ENCODE assay signal across 17 cellular contexts in genomic region chr7:50351267-50351666, GRCh38. TPM values are rescaled to one million over a fixed set of nuclear protein-coding genes. Genes with fewer than 3 reads are reported as not detected.
DNase-seq lines count a peak whose midpoint lies in the region; ATAC-seq and TF ChIP-seq lines count a peak whose summit lies in the region.
"Had no signal": no experiment of that assay in that cellular context is flagged by ENCODE, and none has a peak within 500 bp of the region (broad histone marks: within the 10 kb centered on the region; RNA-seq: fewer than 3 reads in every experiment).

No MANE protein-coding gene starts in this region.

- H3K27me3 Mint-ChIP-seq in activated naive CD4-positive, alpha-beta T cell treated with anti-CD3 and anti-CD28 coated beads, Interleukin-2, amount 50 U/mL, for 24 hours, result no peaks in the 10 kb centered on the region
- no peaks in the 10 kb centered on the region for H3K27me3 Mint-ChIP-seq in activated CD8-positive, alpha-beta T cell treated with anti-CD3 and anti-CD28 coated beads for 36 hours
- H3K27me3 Mint-ChIP-seq in osteocyte (ENCODE audit: unreplicated experiment), result peaks cover 16% of the 10 kb centered on the region

- peaks cover 0 to 5% of the 10 kb centered on the region in 2 donors for H3K4me1 ChIP-seq in mucosa of rectum (ENCODE audit: control insufficient read depth in 2 of 2, insufficient read depth in 2 of 2, low read length in 2 of 2)
- H3K4me1 ChIP-seq: breast epithelium, right atrium auricular region had no signal

- H3K4me3 Mint-ChIP-seq in activated naive CD4-positive, alpha-beta T cell treated with anti-CD3 and anti-CD28 coated beads, Interleukin-2, amount 50 U/mL, for 24 hours, result peak overlapping the region; percentile 78
- peak overlapping the region; percentile 42 for H3K4me3 Mint-ChIP-seq in activated CD8-positive, alpha-beta T cell treated with anti-CD3 and anti-CD28 coated beads for 36 hours
- H3K4me3 Mint-ChIP-seq in osteocyte (ENCODE audit: unreplicated experiment), result no peak overlapping the region
- H3K4me3 Mint-ChIP-seq: endodermal cell, neural progenitor cell had no signal

- no peak for DNase-seq in activated naive CD4-positive, alpha-beta T cell treated with anti-CD3 and anti-CD28 coated beads, Interleukin-2, amount 50 U/mL, for 72 hours (ENCODE audit: low spot score in 2 of 2)
- no peak for DNase-seq in activated CD8-positive, alpha-beta T cell treated with anti-CD3 and anti-CD28 coated beads for 36 hours
- DNase-seq in UCSD-AML1 (lab: John Stamatoyannopoulos, UW; ENCODE audit: unreplicated experiment), result no peak
- no peak for DNase-seq in NCI-H748 (lab: John Stamatoyannopoulos, UW; ENCODE audit: unreplicated experiment)
- no peak for DNase-seq in osteocyte (ENCODE audit: extremely low spot score, unreplicated experiment)
- DNase-seq: DMS153, foreskin fibroblast, HCEC 1CT, NCI-H1092 treated with DMSO at 0.1 percent for 48 hours, NCI-H2227 treated with DMSO at 0.1 percent for 48 hours had no signal

- peak overlapping the region; percentile 4 to 74 for H3K27ac ChIP-seq in mucosa of rectum (ENCODE audit: low read depth in 2 of 2, low read length in 2 of 2)
- H3K27ac ChIP-seq: breast epithelium, neural progenitor cell, right atrium auricular region had no signal

- peaks cover 5% of the 10 kb centered on the region for H3K9me3 Mint-ChIP-seq in activated naive CD4-positive, alpha-beta T cell treated with anti-CD3 and anti-CD28 coated beads, Interleukin-2, amount 50 U/mL, for 24 hours
- peaks cover 0 to 4% of the 10 kb centered on the region in 2 donors for H3K9me3 Mint-ChIP-seq in activated naive CD4-positive, alpha-beta T cell treated with anti-CD3 and anti-CD28 coated beads, Interleukin-2, amount 50 U/mL, for 72 hours
- no peaks in the 10 kb centered on the region for H3K9me3 Mint-ChIP-seq in activated CD8-positive, alpha-beta T cell treated with anti-CD3 and anti-CD28 coated beads for 36 hours
- H3K9me3 Mint-ChIP-seq in osteocyte (ENCODE audit: unreplicated experiment), result no peaks in the 10 kb centered on the region
- H3K9me3 Mint-ChIP-seq: endodermal cell had no signal

- intact Hi-C loops in activated CD8-positive, alpha-beta T cell treated with anti-CD3 and anti-CD28 coated beads for 36 hours (cut with micrococcal nuclease), result loop anchor here (5.0 kb wide), 2 partner anchors 44 to 144 kb away; no protein-coding TSS in a partner anchor

- POLR2A ChIA-PET in activated CD8-positive, alpha-beta T cell treated with anti-CD3 and anti-CD28 coated beads for 36 hours (lab: Charles Lee), result interaction anchor here (0.8 to 40.7 kb wide), 16 partner anchors 3 to 205 kb away, joined by 3 to 1646 read pairs (median 4); partner anchors contain the start of gene IKZF1

- no peaks in the 10 kb centered on the region for H3K27me3 ChIP-seq in mucosa of rectum (ENCODE audit: control insufficient read depth in 2 of 2, insufficient read depth in 2 of 2, low read length in 2 of 2)
- H3K27me3 ChIP-seq: neural progenitor cell, right atrium auricular region had no signal

- peak overlapping the region; percentile 98 for H3K27ac Mint-ChIP-seq in activated naive CD4-positive, alpha-beta T cell treated with anti-CD3 and anti-CD28 coated beads, Interleukin-2, amount 50 U/mL, for 24 hours
- peak overlapping the region in 1 of 2 donors; percentile 98 for H3K27ac Mint-ChIP-seq in activated naive CD4-positive, alpha-beta T cell treated with anti-CD3 and anti-CD28 coated beads, Interleukin-2, amount 50 U/mL, for 72 hours
- peak overlapping the region; percentile 95 for H3K27ac Mint-ChIP-seq in activated CD8-positive, alpha-beta T cell treated with anti-CD3 and anti-CD28 coated beads for 36 hours
- H3K27ac Mint-ChIP-seq in osteocyte (ENCODE audit: unreplicated experiment), result no peak overlapping the region
- H3K27ac Mint-ChIP-seq: endodermal cell, neural progenitor cell had no signal

- CTCF ChIA-PET in activated CD8-positive, alpha-beta T cell treated with anti-CD3 and anti-CD28 coated beads for 36 hours (lab: Charles Lee), result interaction anchor here (0.7 to 5.0 kb wide), 15 partner anchors 10 to 259 kb away, joined by 3 to 36 read pairs (median 5); no protein-coding TSS in a partner anchor

- peaks cover 31% of the 10 kb centered on the region for H3K36me3 Mint-ChIP-seq in activated naive CD4-positive, alpha-beta T cell treated with anti-CD3 and anti-CD28 coated beads, Interleukin-2, amount 50 U/mL, for 24 hours
- peaks cover 36 to 61% of the 10 kb centered on the region in 2 donors for H3K36me3 Mint-ChIP-seq in activated naive CD4-positive, alpha-beta T cell treated with anti-CD3 and anti-CD28 coated beads, Interleukin-2, amount 50 U/mL, for 72 hours
- H3K36me3 Mint-ChIP-seq in activated CD8-positive, alpha-beta T cell treated with anti-CD3 and anti-CD28 coated beads for 36 hours (ENCODE audit: low read depth), result peaks cover 89% of the 10 kb centered on the region
- no peaks in the 10 kb centered on the region for H3K36me3 Mint-ChIP-seq in osteocyte (ENCODE audit: unreplicated experiment)
- H3K36me3 Mint-ChIP-seq: neural progenitor cell had no signal

- H3K4me3 ChIP-seq in mucosa of rectum (ENCODE audit: low read length in 2 of 2), result no peak overlapping the region
- H3K4me3 ChIP-seq: breast epithelium, neural progenitor cell, right atrium auricular region had no signal

- H3K9ac ChIP-seq in mucosa of rectum (ENCODE audit: low read depth in 1 of 2, low read length in 2 of 2), result no peak overlapping the region
- H3K9ac ChIP-seq: neural progenitor cell had no signal

- H3K9me3 ChIP-seq in mucosa of rectum (ENCODE audit: control insufficient read depth in 2 of 2, low read length in 2 of 2), result no peaks in the 10 kb centered on the region
- H3K9me3 ChIP-seq: breast epithelium, right atrium auricular region had no signal

- TF ChIP-seq CTCF in activated CD8-positive, alpha-beta T cell treated with anti-CD3 and anti-CD28 coated beads for 36 hours (IDR thresholded peaks at IDR 0.05), result no peak
- no peak for TF ChIP-seq CTCF in osteocyte (IDR thresholded peaks at IDR 0.05)

- ATAC-seq in activated naive CD4-positive, alpha-beta T cell treated with anti-CD3 and anti-CD28 coated beads, Interleukin-2, amount 50 U/mL, for 72 hours, result no peak
- no peak for ATAC-seq in activated CD8-positive, alpha-beta T cell treated with anti-CD3 and anti-CD28 coated beads for 36 hours
- no peak for ATAC-seq in HG03460 (IDR thresholded peaks at IDR 0.05; ENCODE audit: unreplicated experiment)

- H3K36me3 ChIP-seq in mucosa of rectum (ENCODE audit: control insufficient read depth in 2 of 2, insufficient read depth in 2 of 2, low read length in 2 of 2), result peaks cover 0 to 5% of the 10 kb centered on the region in 2 donors
- H3K36me3 ChIP-seq: breast epithelium, neural progenitor cell, right atrium auricular region had no signal

- H3K4me1 Mint-ChIP-seq in activated naive CD4-positive, alpha-beta T cell treated with anti-CD3 and anti-CD28 coated beads, Interleukin-2, amount 50 U/mL, for 24 hours, result peaks cover 95% of the 10 kb centered on the region
- peaks cover 94% of the 10 kb centered on the region for H3K4me1 Mint-ChIP-seq in activated CD8-positive, alpha-beta T cell treated with anti-CD3 and anti-CD28 coated beads for 36 hours (ENCODE audit: low read depth)
- peaks cover 7% of the 10 kb centered on the region for H3K4me1 Mint-ChIP-seq in osteocyte (ENCODE audit: unreplicated experiment)

RNA-seq across cellular contexts. Expression of gene IKZF1, which starts 46.8 kb away (rescaled TPM):
- 100 to 1,000 TPM; 208 to 327 TPM for total RNA-seq in activated naive CD4-positive, alpha-beta T cell treated with anti-CD3 and anti-CD28 coated beads, Interleukin-2, amount 50 U/mL, for 72 hours
- total RNA-seq in activated CD8-positive, alpha-beta T cell treated with anti-CD3 and anti-CD28 coated beads for 36 hours, result 100 to 1,000 TPM; 277 to 295 TPM
- not detected in 2 replicates for total RNA-seq in osteocyte

Comparison
In these comparisons a context has a peak if more than half of its experiments do, and no peak if none do; other contexts are left out.
1. RNA of gene IKZF1, which starts 46.8 kb away (total RNA-seq): 208 to 327 TPM in activated naive CD4-positive, alpha-beta T cell treated with anti-CD3 and anti-CD28 coated beads, Interleukin-2, amount 50 U/mL, for 72 hours and 277 to 295 TPM in activated CD8-positive, alpha-beta T cell treated with anti-CD3 and anti-CD28 coated beads for 36 hours; not detected in osteocyte; every median in the first group is over 10 times any median in the second.